ENCODE assay signal across 1 cellular context in the genomic region with DNA sequence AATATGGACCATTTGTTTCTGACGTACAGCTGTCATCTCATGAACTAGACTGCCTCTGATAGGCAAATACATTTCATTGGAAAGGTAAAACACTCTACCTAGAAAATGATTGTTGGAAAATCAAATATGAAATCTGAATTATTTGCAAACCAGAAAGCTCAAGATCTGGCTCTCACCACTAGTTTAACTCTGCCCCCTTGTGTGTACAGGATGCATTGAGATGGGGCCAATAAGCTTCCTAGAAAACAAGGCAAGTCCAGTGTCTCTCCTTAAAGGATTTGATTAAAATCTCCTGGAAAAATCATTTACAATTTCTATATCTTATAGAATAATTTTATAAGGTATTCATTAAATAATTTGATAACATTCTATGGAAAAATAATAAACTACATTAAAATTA.
TF ChIP-seq lines count a peak whose summit lies in the region.

No MANE protein-coding gene starts in this region.

TF ChIP-seq in WTC11, 78 proteins besides CTCF, POLR2A, EP300 and RAD21 (continued from another document):
- TF ChIP-seq, protein P1, sequence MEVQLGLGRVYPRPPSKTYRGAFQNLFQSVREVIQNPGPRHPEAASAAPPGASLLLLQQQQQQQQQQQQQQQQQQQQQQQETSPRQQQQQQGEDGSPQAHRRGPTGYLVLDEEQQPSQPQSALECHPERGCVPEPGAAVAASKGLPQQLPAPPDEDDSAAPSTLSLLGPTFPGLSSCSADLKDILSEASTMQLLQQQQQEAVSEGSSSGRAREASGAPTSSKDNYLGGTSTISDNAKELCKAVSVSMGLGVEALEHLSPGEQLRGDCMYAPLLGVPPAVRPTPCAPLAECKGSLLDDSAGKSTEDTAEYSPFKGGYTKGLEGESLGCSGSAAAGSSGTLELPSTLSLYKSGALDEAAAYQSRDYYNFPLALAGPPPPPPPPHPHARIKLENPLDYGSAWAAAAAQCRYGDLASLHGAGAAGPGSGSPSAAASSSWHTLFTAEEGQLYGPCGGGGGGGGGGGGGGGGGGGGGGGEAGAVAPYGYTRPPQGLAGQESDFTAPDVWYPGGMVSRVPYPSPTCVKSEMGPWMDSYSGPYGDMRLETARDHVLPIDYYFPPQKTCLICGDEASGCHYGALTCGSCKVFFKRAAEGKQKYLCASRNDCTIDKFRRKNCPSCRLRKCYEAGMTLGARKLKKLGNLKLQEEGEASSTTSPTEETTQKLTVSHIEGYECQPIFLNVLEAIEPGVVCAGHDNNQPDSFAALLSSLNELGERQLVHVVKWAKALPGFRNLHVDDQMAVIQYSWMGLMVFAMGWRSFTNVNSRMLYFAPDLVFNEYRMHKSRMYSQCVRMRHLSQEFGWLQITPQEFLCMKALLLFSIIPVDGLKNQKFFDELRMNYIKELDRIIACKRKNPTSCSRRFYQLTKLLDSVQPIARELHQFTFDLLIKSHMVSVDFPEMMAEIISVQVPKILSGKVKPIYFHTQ (CRISPR knock-in tag; IDR thresholded peaks at IDR 0.05): no peak
- TF ChIP-seq RELA (CRISPR knock-in tag; IDR thresholded peaks at IDR 0.05; ENCODE audit: borderline replicate concordance) (no peak), NFYB (CRISPR knock-in tag; conservative IDR thresholded peaks at IDR 0.05; ENCODE audit: low read depth) (no peak)
